Comparison of ENCODE assay signal across 8 cellular contexts in the genomic region with DNA sequence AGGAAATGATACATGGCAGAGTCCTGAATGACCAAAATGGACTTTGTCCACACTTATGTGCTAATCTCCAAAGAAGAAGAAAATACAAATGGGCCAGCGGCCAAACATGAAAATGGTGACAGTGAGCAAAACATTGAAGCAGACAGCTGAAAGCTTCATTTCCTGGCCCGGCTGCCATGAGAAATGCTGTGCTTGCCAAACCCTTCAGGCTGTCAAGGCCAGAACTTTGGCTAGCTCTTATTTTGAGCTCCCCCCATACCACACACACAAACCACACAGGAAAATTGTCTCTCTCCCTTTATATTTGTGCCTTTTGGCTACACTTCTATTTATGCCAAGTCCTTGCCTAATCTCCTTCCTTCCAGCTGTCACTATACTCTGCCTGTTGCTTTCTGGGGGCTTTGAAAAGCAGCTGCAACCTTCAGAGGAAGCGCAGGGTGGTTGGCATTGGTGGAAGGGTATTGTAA.
DNase-seq lines count a peak whose midpoint lies in the region; ATAC-seq and TF ChIP-seq lines count a peak whose summit lies in the region.
"Had no signal": no experiment of that assay in that cellular context is flagged by ENCODE, and none has a peak within 500 bp of the region (broad histone marks: within the 10 kb centered on the region; RNA-seq: fewer than 3 reads in every experiment).

No MANE protein-coding gene starts in this region.

- no peak overlapping the region for H3K4me2 ChIP-seq in H9 (ENCODE audit: insufficient read depth, insufficient read length, low read length)

- no peaks in the 10 kb centered on the region for H3K36me3 ChIP-seq in upper lobe of right lung

- ATAC-seq in upper lobe of right lung (peak; percentile 48), HG02840 (IDR thresholded peaks at IDR 0.05; ENCODE audit: low FRiP score, unreplicated experiment) (no peak)
- ATAC-seq: T-cell had no signal

- H2BK12ac ChIP-seq in H9 (ENCODE audit: insufficient read length, low read depth, low read length): no peak overlapping the region

- H4K91ac ChIP-seq in H9 (ENCODE audit: insufficient read length, low read depth, low read length): no peak overlapping the region

- H3K9ac ChIP-seq in H9 (ENCODE audit: extremely low read depth, insufficient read length, low read length): no peak overlapping the region

- H3K27ac Mint-ChIP-seq in H9: no peak overlapping the region; a peak in 1 of 7 replicates

- H3K23ac ChIP-seq in H9 (ENCODE audit: insufficient read length, low read depth, low read length): no peak overlapping the region

- H3K27me3 ChIP-seq in upper lobe of right lung (no peaks in the 10 kb centered on the region), H9 (ENCODE audit: insufficient read depth, low read length) (no peaks in the 10 kb centered on the region)

- H3K79me2 ChIP-seq in H9 (ENCODE audit: insufficient read depth, low read length): no peaks in the 10 kb centered on the region

- no peak overlapping the region for H2AFZ ChIP-seq in H9 (ENCODE audit: low read length)

- H3K4me1 ChIP-seq in upper lobe of right lung (peaks cover 39% of the 10 kb centered on the region), H9 (ENCODE audit: insufficient read depth, low read length) (no peaks in the 10 kb centered on the region; the same call in 1 of the 2 replicates)

- H3K9me3 Mint-ChIP-seq in H9: peaks cover 1% of the 10 kb centered on the region in 2 experiments; a peak in 2 of 5 replicates

- H3K14ac ChIP-seq in H9 (ENCODE audit: insufficient read depth, low read length): no peak overlapping the region

- no peaks in the 10 kb centered on the region for H3K79me1 ChIP-seq in H9 (ENCODE audit: insufficient read depth, low read depth, low read length, poor library complexity, severe bottlenecking)

- H4K5ac ChIP-seq in H9 (ENCODE audit: insufficient read length, low read depth, low read length): no peak overlapping the region

- no peak overlapping the region for H2AK5ac ChIP-seq in H9 (ENCODE audit: insufficient read length, low read length)

- no peaks in the 10 kb centered on the region for H3K23me2 ChIP-seq in H9 (ENCODE audit: insufficient read length, low read depth, low read length, poor library complexity, severe bottlenecking)

- intact Hi-C loops in upper lobe of right lung (cut with DNase I): no loop called here

- H3K56ac ChIP-seq in H9 (ENCODE audit: insufficient read length, low read depth, low read length): no peak overlapping the region

- H2BK120ac ChIP-seq in H9 (ENCODE audit: low read depth, low read length, poor library complexity, severe bottlenecking): no peak overlapping the region

- H3K18ac ChIP-seq in H9 (ENCODE audit: insufficient read length, low read depth, low read length): no peak overlapping the region

- TF ChIP-seq CTCF in choroid plexus epithelial cell (conservative IDR thresholded peaks at IDR 0.05; ENCODE audit: low read depth, low read length) (no peak), upper lobe of right lung (IDR thresholded peaks at IDR 0.05) (no peak), H9 (conservative IDR thresholded peaks at IDR 0.05) (no peak)

- H3K9me3 ChIP-seq in upper lobe of right lung: no peaks in the 10 kb centered on the region
- H3K9me3 ChIP-seq in H9 (ENCODE audit: control insufficient read depth, low read depth, low read length): no peaks in the 10 kb centered on the region

- no peaks in the 10 kb centered on the region for H4K20me1 ChIP-seq in H9 (ENCODE audit: control insufficient read depth, insufficient read depth, insufficient read length)

- DNase-seq in NCI-H1694 (lab: John Stamatoyannopoulos, UW): peak; percentile 70
- DNase-seq in choroid plexus epithelial cell (ENCODE audit: low read depth): peak; percentile 79
- peak; percentile 76 to 91 for DNase-seq in lung microvascular endothelial cell (ENCODE audit: low read depth in 2 of 2)
- no peak for DNase-seq in upper lobe of right lung
- no peak for DNase-seq in SKM-1 (lab: John Stamatoyannopoulos, UW; ENCODE audit: unreplicated experiment)
- no peak for DNase-seq in H9
- DNase-seq: T-cell had no signal

- no peak overlapping the region for H2BK5ac ChIP-seq in H9 (ENCODE audit: insufficient read length, low read length)

- peaks cover under 1 to 7% (median 2%) of the 10 kb centered on the region in 3 experiments; a peak in 3 of 7 replicates for H3K36me3 Mint-ChIP-seq in H9 (ENCODE audit: insufficient read depth in 1 of 3, low read depth in 3 of 3)

- H3K27ac ChIP-seq in upper lobe of right lung: peak overlapping the region; percentile 69
- H3K27ac ChIP-seq in H9 (ENCODE audit: insufficient read length, low read depth, low read length): no peak overlapping the region

- no peak overlapping the region for H2BK20ac ChIP-seq in H9 (ENCODE audit: low read depth, low read length, poor library complexity, severe bottlenecking)

- no CpG with 5 or more reads among the region's 3 CpGs for WGBS in H9 (ENCODE audit: extremely low coverage, insufficient read length, low lambda C conversion rate)

- H3K4me1 Mint-ChIP-seq in H9: peaks cover 20 to 31% of the 10 kb centered on the region in 2 experiments

- H3K4me3 ChIP-seq in choroid plexus epithelial cell (ENCODE audit: low read depth, low read length) (no peak overlapping the region), upper lobe of right lung (no peak overlapping the region)

- H3K4me3 Mint-ChIP-seq in H9: no peak overlapping the region
- H3K4me3 Mint-ChIP-seq: T-cell had no signal

- H3T11ph ChIP-seq in H9 (ENCODE audit: low read length): no peak overlapping the region

- no peak overlapping the region for H2BK15ac ChIP-seq in H9 (ENCODE audit: low read depth, low read length)

- H3K4ac ChIP-seq in H9 (ENCODE audit: low read depth, low read length): no peak overlapping the region

- H3K27me3 Mint-ChIP-seq in H9 (ENCODE audit: low read depth): no peaks in the 10 kb centered on the region
- H3K27me3 Mint-ChIP-seq: T-cell had no signal

- no peak overlapping the region for H4K8ac ChIP-seq in H9 (replicated peaks; ENCODE audit: insufficient read length, low read depth, low read length)

Comparison
In these comparisons a context has a peak if more than half of its experiments do, and no peak if none do; other contexts are left out.
1. DNase-seq: peak in NCI-H1694 (single experiment), choroid plexus epithelial cell (single experiment) and lung microvascular endothelial cell (2 of 2); none in upper lobe of right lung (single experiment), SKM-1 (single experiment) and H9 (single experiment).